ENCODE assay signal across 14 cellular contexts in genomic region chr11:61083601-61084147, GRCh38. TPM values are rescaled to one million over a fixed set of nuclear protein-coding genes. Genes with fewer than 3 reads are reported as not detected.
DNase-seq lines count a peak whose midpoint lies in the region; ATAC-seq, FAIRE-seq and TF ChIP-seq lines count a peak whose summit lies in the region.
"Had no signal": no experiment of that assay in that cellular context is flagged by ENCODE, and none has a peak within 500 bp of the region (broad histone marks: within the 10 kb centered on the region; RNA-seq: fewer than 3 reads in every experiment).

No MANE protein-coding gene starts in this region.

- POLR2A ChIA-PET in GM10248 (lab: Yijun Ruan, JAX): no interaction called here

- H3K9me3 ChIP-seq in right atrium auricular region: no peaks in the 10 kb centered on the region
- H3K9me3 ChIP-seq: esophagus squamous epithelium, vagina had no signal

- peak overlapping the region in 11 of 21 experiments; percentile 11 to 88 (median 70) for H3K27ac ChIP-seq in skin epidermis
- no peak overlapping the region for H3K27ac ChIP-seq in right atrium auricular region
- H3K27ac ChIP-seq: KMS-11, vagina had no signal

- no peaks in the 10 kb centered on the region for H3K4me1 ChIP-seq in right atrium auricular region
- H3K4me1 ChIP-seq: vagina had no signal

- no peak for ATAC-seq in HG03521 (IDR thresholded peaks at IDR 0.05; ENCODE audit: unreplicated experiment)

- no peak for DNase-seq in GM10248 (ENCODE audit: extremely low spot score)
- DNase-seq in activated CD4-positive, CD25-positive, alpha-beta regulatory T cell treated with anti-CD3 and anti-CD28 coated beads, Interleukin-2, amount 50 U/mL, for 72 hours: peak; percentile 69
- peak; percentile 66 for DNase-seq in activated naive CD4-positive, alpha-beta T cell treated with Interleukin-2 at 50 U/mL for 16 hours
- no peak for DNase-seq in NK-92 (lab: John Stamatoyannopoulos, UW; ENCODE audit: unreplicated experiment)
- DNase-seq in GM19239 (ENCODE audit: insufficient read length, low spot score): no peak
- DNase-seq in right atrium auricular region (ENCODE audit: low spot score): no peak
- DNase-seq: activated B cell treated with CpG ODN at 0.5 μM for 24 hours, esophagus squamous epithelium, GOT3, midbrain had no signal

- TF ChIP-seq CTCF in GM10248 (IDR thresholded peaks at IDR 0.05; ENCODE audit: control extremely low read depth, extremely low read depth, low read depth, missing control alignments) (peak; percentile 13), right atrium auricular region (IDR thresholded peaks at IDR 0.05) (no peak)

- CTCF ChIA-PET in GM10248 (lab: Yijun Ruan, JAX): interaction anchor here (1.0 to 1.2 kb wide), 3 partner anchors 12 to 104 kb away, joined by 3 to 5 read pairs (median 4); no protein-coding TSS in a partner anchor

- FAIRE-seq in GM19239 (lab: Jason Lieb, UNC): no peak

- no peaks in the 10 kb centered on the region for H3K27me3 ChIP-seq in right atrium auricular region
- H3K27me3 ChIP-seq: vagina had no signal

- no peaks in the 10 kb centered on the region for H3K36me3 ChIP-seq in right atrium auricular region
- H3K36me3 ChIP-seq: esophagus squamous epithelium, vagina had no signal

- H3K4me3 ChIP-seq in skin epidermis (no peak overlapping the region), right atrium auricular region (no peak overlapping the region)
- H3K4me3 ChIP-seq: esophagus squamous epithelium, vagina had no signal

RNA-seq across cellular contexts. Expression of gene CD5, which starts 18.6 kb away (rescaled TPM):
- total RNA-seq in right atrium auricular region: 1 to 10 TPM in 1 of 2 donors, under 1 TPM in 1; 0.75 to 1.6 TPM

Comparison
In these comparisons a context has a peak if more than half of its experiments do, and no peak if none do; other contexts are left out.
1. DNase-seq: peak in activated CD4-positive, CD25-positive, alpha-beta regulatory T cell treated with anti-CD3 and anti-CD28 coated beads, Interleukin-2, amount 50 U/mL, for 72 hours (single experiment) and activated naive CD4-positive, alpha-beta T cell treated with Interleukin-2 at 50 U/mL for 16 hours (single experiment); none in GM10248 (single experiment), NK-92 (single experiment), GM19239 (single experiment) and right atrium auricular region (single experiment).
2. H3K27ac ChIP-seq: peak in skin epidermis (11 of 21); none in right atrium auricular region (0 of 2).